In the genomic region with DNA sequence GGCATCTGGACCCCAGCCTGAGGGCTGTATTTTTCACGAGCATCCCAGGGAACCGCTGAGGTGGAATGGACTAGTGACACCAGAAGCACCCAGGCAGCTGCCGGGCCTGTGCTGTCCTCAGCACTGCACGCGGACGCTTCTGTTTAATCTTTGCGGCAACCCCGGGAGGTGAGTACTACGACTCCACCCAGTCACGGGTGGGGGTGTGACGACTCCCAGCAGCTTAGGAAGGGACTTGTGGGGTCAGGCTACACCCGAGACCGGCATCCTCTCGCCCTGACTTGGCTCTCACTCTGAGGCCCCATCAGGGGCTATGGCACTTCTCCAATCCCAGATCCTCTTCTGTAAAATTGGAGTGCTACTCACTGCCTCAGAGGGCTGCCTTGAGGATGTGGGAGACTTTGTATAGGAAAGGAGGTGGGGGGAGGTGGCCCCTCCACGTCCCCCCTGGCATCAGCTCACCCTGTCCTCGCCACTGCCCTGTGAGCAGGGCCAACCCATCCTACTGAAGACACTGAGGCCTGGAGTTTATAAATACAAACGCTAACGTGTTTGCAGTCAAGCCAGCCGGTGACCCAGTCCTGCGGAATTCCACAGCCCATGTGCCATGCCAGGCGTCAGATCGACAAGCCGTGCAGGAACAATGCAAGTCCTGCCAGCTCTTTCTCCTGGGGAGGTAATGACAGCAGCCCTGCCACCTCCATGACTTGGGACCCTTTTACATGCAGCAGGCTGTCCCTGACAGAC, we compare ENCODE assay signal across 18 cellular contexts. TPM values are rescaled to one million over a fixed set of nuclear protein-coding genes. Genes with fewer than 3 reads are reported as not detected.
DNase-seq lines count a peak whose midpoint lies in the region; ATAC-seq and TF ChIP-seq lines count a peak whose summit lies in the region.
"Had no signal": no experiment of that assay in that cellular context is flagged by ENCODE, and none has a peak within 500 bp of the region (broad histone marks: within the 10 kb centered on the region; RNA-seq: fewer than 3 reads in every experiment).

No MANE protein-coding gene starts in this region.

- no peak overlapping the region for H3K27ac ChIP-seq in fibroblast of lung (ENCODE audit: insufficient read depth, low read length)
- H3K27ac ChIP-seq: epithelial cell of prostate had no signal

- peaks cover 12% of the 10 kb centered on the region for H3K4me1 Mint-ChIP-seq in nephron
- H3K4me1 Mint-ChIP-seq: activated CD4-positive, alpha-beta memory T cell treated with anti-CD3 and anti-CD28 coated beads, Interleukin-2, amount 10 ng/mL, durations not matched to agents 7 days and 5 days had no signal

- no peaks in the 10 kb centered on the region for H3K9me3 ChIP-seq in fibroblast of lung (ENCODE audit: control insufficient read depth, insufficient read depth, low read depth, low read length)

- no peaks in the 10 kb centered on the region for H3K27me3 ChIP-seq in fibroblast of lung (ENCODE audit: control insufficient read depth, insufficient read depth, low read length)

- no peak overlapping the region for H3K9ac ChIP-seq in fibroblast of lung (ENCODE audit: insufficient read depth, low read length)

- H3K4me3 Mint-ChIP-seq in nephron: peak overlapping the region in 2 of 3 experiments; percentile 36 to 42
- H3K4me3 Mint-ChIP-seq: activated CD4-positive, alpha-beta memory T cell treated with anti-CD3 and anti-CD28 coated beads, Interleukin-2, amount 10 ng/mL, durations not matched to agents 7 days and 5 days; CD14-positive monocyte had no signal

- H3K9me3 Mint-ChIP-seq in nephron: no peaks in the 10 kb centered on the region
- H3K9me3 Mint-ChIP-seq: activated CD4-positive, alpha-beta memory T cell treated with anti-CD3 and anti-CD28 coated beads, Interleukin-2, amount 10 ng/mL, durations not matched to agents 7 days and 5 days had no signal

- peaks cover 10% of the 10 kb centered on the region for H3K4me1 ChIP-seq in fibroblast of lung (ENCODE audit: control insufficient read depth, extremely low read depth, insufficient read depth, low read length)

- H3K4me2 ChIP-seq in fibroblast of lung (ENCODE audit: extremely low read depth, insufficient read depth, low read length): peak overlapping the region; percentile 25

- peaks cover 10% of the 10 kb centered on the region for H3K36me3 Mint-ChIP-seq in nephron (ENCODE audit: low read depth)

- H3K27ac Mint-ChIP-seq in nephron: peak overlapping the region; percentile 51 to 87 (median 79)
- H3K27ac Mint-ChIP-seq: activated CD4-positive, alpha-beta memory T cell treated with anti-CD3 and anti-CD28 coated beads, Interleukin-2, amount 10 ng/mL, durations not matched to agents 7 days and 5 days; progenitor cell of endocrine pancreas had no signal

- DNase-seq in COLO668 (lab: John Stamatoyannopoulos, UW; ENCODE audit: unreplicated experiment): peak; percentile 15
- peak; percentile 43 for DNase-seq in MV-4-11 (lab: John Stamatoyannopoulos, UW)
- DNase-seq in fibroblast of lung (ENCODE audit: low read depth in 2 of 2): peak; percentile 39 to 85
- no peak for DNase-seq in stimulated activated CD4-positive, alpha-beta T cell treated with anti-CD3 and anti-CD28 coated beads, Interleukin-12 subunit alpha, Interleukin-12 subunit beta, amount 100 ng/mL, for 4 hours
- no peak for DNase-seq in stimulated activated CD4-positive, alpha-beta T cell treated with anti-CD3 and anti-CD28 coated beads, Interleukin-4, amount 100 ng/mL, for 1 hour
- DNase-seq: activated CD4-positive, alpha-beta memory T cell treated with anti-CD3 and anti-CD28 coated beads, Interleukin-2, amount 10 ng/mL, durations not matched to agents 7 days and 5 days; NCI-H1092 treated with DMSO at 0.1 percent for 48 hours; NCI-H2227 treated with DMSO at 0.1 percent for 48 hours; stimulated activated CD4-positive, alpha-beta T cell treated with anti-CD3 and anti-CD28 coated beads, Interleukin-4, amount 100 ng/mL, for 4 hours; stimulated activated naive CD4-positive, alpha-beta T cell treated with Interleukin-2 at 50 U/mL for 16 hours had no signal

- H2AFZ ChIP-seq in fibroblast of lung (ENCODE audit: low read length): no peak overlapping the region

- ATAC-seq in HG03135 (IDR thresholded peaks at IDR 0.05; ENCODE audit: unreplicated experiment): no peak
- no peak for ATAC-seq in HG02763 (IDR thresholded peaks at IDR 0.05; ENCODE audit: unreplicated experiment)
- ATAC-seq: HCT116 had no signal

- TF ChIP-seq CTCF in fibroblast of lung (conservative IDR thresholded peaks at IDR 0.05 in 1 of 2, IDR thresholded peaks at IDR 0.05 in 1 of 2; ENCODE audit: low read depth in 1 of 2, low read length in 2 of 2) (no peak), nephron (IDR thresholded peaks at IDR 0.05; ENCODE audit: unreplicated experiment in 3 of 3) (no peak)

- no peaks in the 10 kb centered on the region for H3K79me2 ChIP-seq in fibroblast of lung (ENCODE audit: control insufficient read depth, insufficient read depth, low read length)

- H3K27me3 Mint-ChIP-seq in nephron (ENCODE audit: low read depth): peaks cover 5% of the 10 kb centered on the region
- H3K27me3 Mint-ChIP-seq: activated CD4-positive, alpha-beta memory T cell treated with anti-CD3 and anti-CD28 coated beads, Interleukin-2, amount 10 ng/mL, durations not matched to agents 7 days and 5 days; progenitor cell of endocrine pancreas had no signal

- no peaks in the 10 kb centered on the region for H4K20me1 ChIP-seq in fibroblast of lung (ENCODE audit: control insufficient read depth, extremely low read depth, insufficient read depth, low read length)

- H3K36me3 ChIP-seq in fibroblast of lung (ENCODE audit: control insufficient read depth, insufficient read depth, low read length): peaks cover 4% of the 10 kb centered on the region

- H3K4me3 ChIP-seq in fibroblast of lung (replicated peaks in 1 of 4; ENCODE audit: control extremely low read depth in 1 of 4, insufficient read depth in 1 of 4, low read depth in 3 of 4, low read length in 4 of 4): no peak overlapping the region

RNA-seq across cellular contexts. Expression of gene PPL, which starts 44.4 kb away (rescaled TPM):
- total RNA-seq in fibroblast of lung: 43.7 and 50.5 TPM in 2 replicates
- 3.3 and 5.0 TPM in 2 replicates for polyA plus RNA-seq in fibroblast of lung
- polyA plus RNA-seq in fibroblast of lung (2012): 7.1 and 13.2 TPM in 2 replicates
- 9.0 and 24.6 TPM in 2 replicates for polyA minus RNA-seq in fibroblast of lung (ENCODE audit: low replicate concordance)
- total RNA-seq: T-helper 2 cell treated with Interferon-gamma antibody and Interleukin-4, amounts not matched to agents 100 ng/mL and 5 ng/mL, for 36 hours had no signal

RNA-seq across cellular contexts. Expression of gene UBN1, which starts 45.2 kb away (rescaled TPM):
- total RNA-seq in fibroblast of lung: 19.5 and 21.1 TPM in 2 replicates
- 13.6 and 15.3 TPM in 2 replicates for polyA plus RNA-seq in fibroblast of lung
- polyA plus RNA-seq in fibroblast of lung (2012): 17.8 and 18.9 TPM in 2 replicates
- polyA minus RNA-seq in fibroblast of lung (ENCODE audit: low replicate concordance): 45.4 and 62.1 TPM in 2 replicates

RNA-seq across cellular contexts. Expression of gene GLYR1, which starts 45.4 kb away (rescaled TPM):
- 39.6 and 40.8 TPM in 2 replicates for total RNA-seq in fibroblast of lung
- polyA plus RNA-seq in fibroblast of lung: 28.6 and 42.2 TPM in 2 replicates
- 43.9 and 52.3 TPM in 2 replicates for polyA plus RNA-seq in fibroblast of lung (2012)
- polyA minus RNA-seq in fibroblast of lung (ENCODE audit: low replicate concordance): 35.0 and 62.8 TPM in 2 replicates

Comparison
In these comparisons a context has a peak if more than half of its experiments do, and no peak if none do; other contexts are left out.
1. DNase-seq: peak in COLO668 (single experiment), MV-4-11 (single experiment) and fibroblast of lung (2 of 2); none in stimulated activated CD4-positive, alpha-beta T cell treated with anti-CD3 and anti-CD28 coated beads, Interleukin-12 subunit alpha, Interleukin-12 subunit beta, amount 100 ng/mL, for 4 hours (single experiment) and stimulated activated CD4-positive, alpha-beta T cell treated with anti-CD3 and anti-CD28 coated beads, Interleukin-4, amount 100 ng/mL, for 1 hour (single experiment).